ENCODE assay signal across 8 cellular contexts in the genomic region with DNA sequence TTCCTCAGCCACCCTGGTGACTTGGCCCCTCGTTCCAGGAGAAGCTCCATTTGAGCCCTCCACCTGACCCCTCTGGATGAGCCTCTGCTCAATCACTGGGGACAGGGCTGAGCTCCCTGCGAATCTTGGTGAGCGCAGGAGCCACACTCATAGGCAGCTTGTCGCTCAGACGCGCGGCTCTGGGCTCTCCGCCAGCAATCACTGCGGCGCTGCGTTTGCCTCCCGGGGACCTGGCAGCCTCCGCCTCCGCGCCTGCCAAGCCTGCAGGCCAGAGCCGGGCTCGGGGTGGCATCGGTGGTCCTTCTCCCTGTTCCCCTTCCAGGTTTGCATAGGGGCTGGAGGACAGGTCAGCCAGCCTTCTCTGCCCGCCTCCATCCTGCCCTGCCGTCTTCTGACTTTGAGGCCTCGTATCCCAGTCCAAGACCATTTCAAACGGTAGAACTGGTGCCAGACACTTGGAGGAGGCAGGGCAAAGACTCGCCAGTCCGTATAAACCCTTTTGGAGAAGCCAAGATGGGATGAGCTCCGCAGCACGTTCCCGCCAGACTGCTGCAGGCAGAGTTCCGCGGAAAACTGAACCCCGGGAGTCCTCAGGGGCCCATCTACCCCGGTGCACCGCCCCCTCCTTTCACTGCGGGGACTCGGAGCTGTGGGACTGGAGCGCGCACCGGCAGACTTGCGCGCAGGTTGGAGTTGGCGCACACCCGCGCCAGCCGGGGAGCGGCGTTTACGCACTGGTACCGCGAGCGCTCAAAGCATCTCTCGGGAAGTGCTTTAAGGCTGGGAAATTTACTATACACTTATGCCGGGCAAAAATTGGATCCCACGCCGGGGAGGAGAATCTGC. TPM values are rescaled to one million over a fixed set of nuclear protein-coding genes. Genes with fewer than 3 reads are reported as not detected.
DNase-seq lines count a peak whose midpoint lies in the region; ATAC-seq and TF ChIP-seq lines count a peak whose summit lies in the region.

No MANE protein-coding gene starts in this region.

- peak; percentile 68 for ATAC-seq in lung (ENCODE audit: insufficient read depth, low FRiP score)
- no peak for ATAC-seq in thoracic aorta (ENCODE audit: insufficient number of reproducible peaks, low FRiP score, low read depth)
- ATAC-seq in HG03520 (IDR thresholded peaks at IDR 0.05; ENCODE audit: unreplicated experiment), result no peak

- H3K4me3 ChIP-seq in ectodermal cell (ENCODE audit: insufficient read depth, low read depth, low read length), result peak overlapping the region; percentile 45
- no peak overlapping the region for H3K4me3 ChIP-seq in lung
- peak overlapping the region; percentile 66 for H3K4me3 ChIP-seq in thoracic aorta

- 0 to 1% methylated on average over 53 of the region's 53 CpGs for WGBS in ectodermal cell, 2 experiments
- WGBS in lung, 2 donors, result 0 to 1% methylated on average over 51 to 53 of the region's 53 CpGs

- peaks cover 9% of the 10 kb centered on the region for H3K4me1 ChIP-seq in ectodermal cell (ENCODE audit: control insufficient read depth, insufficient read depth, low read length)
- peaks cover 0 to 6% of the 10 kb centered on the region in 2 donors for H3K4me1 ChIP-seq in lung (ENCODE audit: control insufficient read depth in 2 of 2, insufficient read depth in 2 of 2, low read length in 2 of 2)
- H3K4me1 ChIP-seq in thoracic aorta (ENCODE audit: control insufficient read depth in 1 of 2, low read depth in 2 of 2), result peaks cover 0 to 23% of the 10 kb centered on the region in 2 donors

- no peak for TF ChIP-seq CTCF in lung (IDR thresholded peaks at IDR 0.05; ENCODE audit: control extremely low read depth, extremely low read depth)
- TF ChIP-seq CTCF in thoracic aorta (IDR thresholded peaks at IDR 0.05), result no peak

- peaks cover 64% of the 10 kb centered on the region for H3K27me3 ChIP-seq in ectodermal cell (ENCODE audit: control insufficient read depth, insufficient read depth, low read length, poor library complexity, severe bottlenecking)
- H3K27me3 ChIP-seq in lung (ENCODE audit: control insufficient read depth, insufficient read depth), result peaks cover 2% of the 10 kb centered on the region
- H3K27me3 ChIP-seq in thoracic aorta (replicated peaks; ENCODE audit: insufficient read depth), result no peaks in the 10 kb centered on the region

- H3K9me3 ChIP-seq in ectodermal cell (ENCODE audit: control insufficient read depth, low read length) (no peaks in the 10 kb centered on the region), lung (ENCODE audit: control insufficient read depth in 2 of 2, insufficient read depth in 1 of 2, low read length in 1 of 2) (peaks cover 0 to 2% of the 10 kb centered on the region in 2 donors), thoracic aorta (no peaks in the 10 kb centered on the region)

- no peak overlapping the region for H3K27ac ChIP-seq in ectodermal cell (ENCODE audit: insufficient read depth, low read depth, low read length, poor library complexity, severe bottlenecking)
- no peak overlapping the region for H3K27ac ChIP-seq in lung (ENCODE audit: low read depth in 1 of 2, low read length in 1 of 2)
- no peak overlapping the region for H3K27ac ChIP-seq in thoracic aorta

- H3K36me3 ChIP-seq in ectodermal cell (ENCODE audit: control insufficient read depth, insufficient read depth, low read length), result no peaks in the 10 kb centered on the region
- no peaks in the 10 kb centered on the region for H3K36me3 ChIP-seq in lung (ENCODE audit: control insufficient read depth in 2 of 2, insufficient read depth in 2 of 2, low read length in 2 of 2)
- no peaks in the 10 kb centered on the region for H3K36me3 ChIP-seq in thoracic aorta

- DNase-seq in stimulated activated CD4-positive, alpha-beta T cell treated with anti-CD3 and anti-CD28 coated beads, Interleukin-15, amount 100 ng/mL, for 24 hours, result peak; percentile 25
- no peak for DNase-seq in stimulated activated CD4-positive, alpha-beta T cell treated with anti-CD3 and anti-CD28 coated beads, Interleukin-4, amount 100 ng/mL, for 24 hours
- DNase-seq in NCI-H69 (lab: John Stamatoyannopoulos, UW), result peak; percentile 70
- DNase-seq in lung (ENCODE audit: low spot score), result peak; percentile 48
- no peak for DNase-seq in thoracic aorta (ENCODE audit: low spot score)
- DNase-seq in NCI-H1048 (lab: John Stamatoyannopoulos, UW), result no peak

RNA-seq across cellular contexts. Expression of a gene that starts 1.0 kb away (rescaled TPM):
- polyA plus RNA-seq in ectodermal cell (2013, experiment 1 of 4), result not detected
- not detected for polyA plus RNA-seq in ectodermal cell (2013, experiment 2 of 4)
- 0.05 TPM for polyA plus RNA-seq in ectodermal cell (2013, experiment 3 of 4)
- polyA plus RNA-seq in ectodermal cell (2013, experiment 4 of 4), result 0.04 TPM
- total RNA-seq in lung (1 to 10 TPM in 1 of 2 donors, under 1 TPM in 1; 0.63 to 1.6 TPM), thoracic aorta (1 to 10 TPM; 3.9 to 6.0 TPM)
- polyA plus RNA-seq in lung, result under 1 TPM; 0.33 to 0.55 TPM

Comparison
In these comparisons a context has a peak if more than half of its experiments do, and no peak if none do; other contexts are left out.
1. DNase-seq: peak in stimulated activated CD4-positive, alpha-beta T cell treated with anti-CD3 and anti-CD28 coated beads, Interleukin-15, amount 100 ng/mL, for 24 hours (single experiment), NCI-H69 (single experiment) and lung (single experiment); none in stimulated activated CD4-positive, alpha-beta T cell treated with anti-CD3 and anti-CD28 coated beads, Interleukin-4, amount 100 ng/mL, for 24 hours (single experiment), thoracic aorta (single experiment) and NCI-H1048 (single experiment).